In genomic region chr5:163963881-163964280, GRCh38 we compare ENCODE assay signal across 18 cellular contexts.
DNase-seq lines count a peak whose midpoint lies in the region; TF ChIP-seq lines count a peak whose summit lies in the region.
"Had no signal": no experiment of that assay in that cellular context is flagged by ENCODE, and none has a peak within 500 bp of the region (broad histone marks: within the 10 kb centered on the region; RNA-seq: fewer than 3 reads in every experiment).

No MANE protein-coding gene starts in this region.

- no peaks in the 10 kb centered on the region for H3K27me3 ChIP-seq in mammary epithelial cell (ENCODE audit: insufficient read depth, low read length)
- H3K27me3 ChIP-seq in osteoblast (ENCODE audit: insufficient read depth, low read length) = no peaks in the 10 kb centered on the region
- no peaks in the 10 kb centered on the region for H3K27me3 ChIP-seq in ascending aorta
- H3K27me3 ChIP-seq: right lobe of liver, stomach had no signal

- H3K36me3 ChIP-seq in mammary epithelial cell (ENCODE audit: insufficient read depth, low read length) (no peaks in the 10 kb centered on the region), osteoblast (ENCODE audit: insufficient read depth, low read length) (no peaks in the 10 kb centered on the region), ascending aorta (no peaks in the 10 kb centered on the region)
- H3K36me3 ChIP-seq: right lobe of liver, stomach had no signal

- 44% methylated on average over 9 of the region's 9 CpGs for WGBS in mammary epithelial cell (ENCODE audit: low coverage, missing lambda C conversion rate)

- in situ Hi-C loops in mammary epithelial cell (cut with MboI; ENCODE audit: low sequenced_read_pairs in 2 of 2) = no loop called here

- H3K4me1 ChIP-seq in mammary epithelial cell (ENCODE audit: insufficient read depth, low read length) = peaks cover 3% of the 10 kb centered on the region
- peaks cover 5% of the 10 kb centered on the region for H3K4me1 ChIP-seq in osteoblast (ENCODE audit: insufficient read depth, low read length)
- H3K4me1 ChIP-seq in ascending aorta = no peaks in the 10 kb centered on the region
- H3K4me1 ChIP-seq: right lobe of liver, stomach had no signal

- H4K20me1 ChIP-seq in mammary epithelial cell (ENCODE audit: insufficient read depth, low read length) (no peaks in the 10 kb centered on the region), osteoblast (ENCODE audit: insufficient read depth, low read length) (no peaks in the 10 kb centered on the region)

- H2AFZ ChIP-seq in mammary epithelial cell (ENCODE audit: low read depth, low read length) (no peak overlapping the region), osteoblast (ENCODE audit: low read length) (no peak overlapping the region)

- H3K79me2 ChIP-seq in mammary epithelial cell (ENCODE audit: insufficient read depth, low read length) = no peaks in the 10 kb centered on the region
- H3K79me2 ChIP-seq in osteoblast (ENCODE audit: insufficient read depth, low read length) = no peaks in the 10 kb centered on the region

- intact Hi-C loops in mammary epithelial cell (cut with micrococcal nuclease) = no loop called here
- intact Hi-C loops in ascending aorta (cut with DNase I) = no loop called here

- H3K9me3 ChIP-seq in mammary epithelial cell (replicated peaks; ENCODE audit: insufficient read depth, low read length) (no peaks in the 10 kb centered on the region), osteoblast (ENCODE audit: low read depth, low read length) (no peaks in the 10 kb centered on the region), ascending aorta (no peaks in the 10 kb centered on the region)
- H3K9me3 ChIP-seq: right lobe of liver, stomach had no signal

- CTCF ChIA-PET in mammary epithelial cell (lab: Charles Lee; ENCODE audit: low non-redundant PET) = no interaction called here

- H3K4me3 ChIP-seq in mammary epithelial cell (replicated peaks in 1 of 3; ENCODE audit: insufficient read depth in 1 of 3, low read depth in 2 of 3, low read length in 3 of 3) (no peak overlapping the region), osteoblast (ENCODE audit: insufficient read depth, low read length) (no peak overlapping the region), ascending aorta (no peak overlapping the region)
- H3K4me3 ChIP-seq: GM12878, right lobe of liver, stomach had no signal

- DNase-seq in H4 (ENCODE audit: low spot score) (peak; percentile 76), NOMO-1 (lab: John Stamatoyannopoulos, UW; ENCODE audit: unreplicated experiment in 2 of 2) (peak; percentile 87 to 98), mammary epithelial cell (peak; percentile 31), osteoblast (ENCODE audit: insufficient read length, low spot score, missing footprints) (no peak), DMS 273 (lab: John Stamatoyannopoulos, UW; ENCODE audit: unreplicated experiment) (no peak), ascending aorta (ENCODE audit: low spot score in 2 of 2) (no peak), cerebellum (ENCODE audit: low spot score) (no peak), NK-92 (lab: John Stamatoyannopoulos, UW; ENCODE audit: unreplicated experiment) (no peak)
- DNase-seq: activated CD8-positive, alpha-beta T cell treated with anti-CD3 and anti-CD28 coated beads, Interleukin-2, amount 10 ng/mL, durations not matched to agents 7 days and 5 days; Calu3; endodermal cell; HFFc6; left colon; NCI-H1092 treated with DMSO at 0.1 percent for 48 hours; right lobe of liver; stomach had no signal

- no peak overlapping the region for H3K4me2 ChIP-seq in mammary epithelial cell (ENCODE audit: insufficient read depth, low read depth, low read length)
- peak overlapping the region; percentile 42 for H3K4me2 ChIP-seq in osteoblast (ENCODE audit: insufficient read depth, low read length)

- no TSS peak for BruUV-seq in mammary epithelial cell (replicated peaks; lab: Mats Ljungman, UMichigan)

- dilution Hi-C loops in mammary epithelial cell (cut with HindIII; ENCODE audit: low sequenced_read_pairs) = no loop called here

- no peak for TF ChIP-seq CTCF in mammary epithelial cell (conservative IDR thresholded peaks at IDR 0.05 in 1 of 2, IDR thresholded peaks at IDR 0.05 in 1 of 2; ENCODE audit: extremely low read depth in 1 of 2, insufficient read depth in 1 of 2, low read depth in 1 of 2, low read length in 2 of 2)
- TF ChIP-seq CTCF in osteoblast (IDR thresholded peaks at IDR 0.05; ENCODE audit: extremely low read depth, low read depth, low read length) = no peak
- TF ChIP-seq CTCF in ascending aorta (IDR thresholded peaks at IDR 0.05) = no peak

- H3K9ac ChIP-seq in mammary epithelial cell (ENCODE audit: insufficient read depth, low read length) = no peak overlapping the region

- H3K27ac ChIP-seq in mammary epithelial cell (ENCODE audit: insufficient read depth, low read depth, low read length) (no peak overlapping the region), osteoblast (ENCODE audit: low read depth, low read length) (no peak overlapping the region), ascending aorta (no peak overlapping the region)
- H3K27ac ChIP-seq: right lobe of liver, stomach, VCaP had no signal

Comparison
In these comparisons a context has a peak if more than half of its experiments do, and no peak if none do; other contexts are left out.
1. DNase-seq: peak in H4 (single experiment), NOMO-1 (2 of 2) and mammary epithelial cell (single experiment); none in osteoblast (single experiment), DMS 273 (single experiment), ascending aorta (0 of 2), cerebellum (single experiment) and NK-92 (single experiment).